Comparison of ENCODE assay signal across 1 cellular context in the genomic region with DNA sequence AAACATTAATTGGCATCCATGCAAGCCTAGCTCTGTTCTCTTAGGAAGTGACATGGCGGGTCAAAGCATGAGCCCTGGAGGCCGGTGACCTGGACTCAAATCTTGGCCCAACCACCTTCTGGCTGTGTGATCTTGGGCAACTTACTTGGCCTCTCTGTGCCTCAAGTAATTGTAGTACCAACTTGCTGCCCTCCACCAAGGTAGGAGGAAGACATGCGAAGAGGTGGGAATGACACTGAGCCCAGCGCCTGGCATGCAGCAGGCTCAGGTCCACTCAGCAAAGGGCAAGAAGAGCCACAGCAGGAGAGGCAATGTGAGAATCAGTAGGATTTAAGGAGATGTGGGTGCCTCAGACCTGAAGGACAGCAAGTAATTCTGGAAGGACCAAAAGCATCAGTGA.
TF ChIP-seq lines count a peak whose summit lies in the region.

No MANE protein-coding gene starts in this region.

TF ChIP-seq in HepG2, 621 proteins besides CTCF, POLR2A, EP300 and RAD21:
- peak; percentile 76 for TF ChIP-seq ZNF768 (CRISPR knock-in tag; IDR thresholded peaks at IDR 0.05)
- TF ChIP-seq MAFK (conservative IDR thresholded peaks at IDR 0.05 in 1 of 2, IDR thresholded peaks at IDR 0.05 in 1 of 2; ENCODE audit: low read length in 2 of 2) = no peak
